17 cellular contexts compared by ENCODE assay signal in genomic region chr1:234861761-234862160, GRCh38.
"Had no signal": no experiment of that assay in that cellular context is flagged by ENCODE, and none has a peak within 500 bp of the region (broad histone marks: within the 10 kb centered on the region; RNA-seq: fewer than 3 reads in every experiment).

No MANE protein-coding gene starts in this region.

- H3K4me3 ChIP-seq: gastroesophageal sphincter, lung, testis had no signal

- ATAC-seq: activated T-helper 17 cell treated with anti-CD3 and anti-CD28 coated beads, Interleukin-2, amount 50 U/mL, for 72 hours; gastroesophageal sphincter; natural killer cell treated with Interleukin-12 subunit alpha and Interleukin-12 subunit beta and Interleukin-15 and Interleukin-18, amount 100 ng/mL, for 72 hours had no signal

- FAIRE-seq: astrocyte had no signal

- H3K9me3 ChIP-seq: gastroesophageal sphincter, testis had no signal

- H3K36me3 ChIP-seq: gastroesophageal sphincter had no signal

- H3K27me3 ChIP-seq: gastroesophageal sphincter, testis had no signal

- DNase-seq: activated CD4-positive, alpha-beta T cell treated with anti-CD3 and anti-CD28 coated beads, Interleukin-2, amount 10 ng/mL, durations not matched to agents 7 days and 5 days; activated CD4-positive, CD25-positive, alpha-beta regulatory T cell; activated CD8-positive, alpha-beta memory T cell treated with anti-CD3 and anti-CD28 coated beads for 24 hours; activated naive CD4-positive, alpha-beta T cell treated with anti-CD3 and anti-CD28 coated beads for 36 hours; activated T-cell treated with anti-CD3 and anti-CD28 coated beads for 4 hours; central memory CD4-positive, alpha-beta T cell; hypothalamus; kidney glomerular epithelial cell; occipital lobe; stimulated activated CD4-positive, alpha-beta T cell treated with anti-CD3 and anti-CD28 coated beads, Interleukin-4, amount 100 ng/mL, for 1 hour; stimulated activated CD8-positive, alpha-beta memory T cell treated with anti-CD3 and anti-CD28 coated beads, Interleukin-4, amount 100 ng/mL, for 48 hours; testis had no signal
